8 cellular contexts compared by ENCODE assay signal in the genomic region with DNA sequence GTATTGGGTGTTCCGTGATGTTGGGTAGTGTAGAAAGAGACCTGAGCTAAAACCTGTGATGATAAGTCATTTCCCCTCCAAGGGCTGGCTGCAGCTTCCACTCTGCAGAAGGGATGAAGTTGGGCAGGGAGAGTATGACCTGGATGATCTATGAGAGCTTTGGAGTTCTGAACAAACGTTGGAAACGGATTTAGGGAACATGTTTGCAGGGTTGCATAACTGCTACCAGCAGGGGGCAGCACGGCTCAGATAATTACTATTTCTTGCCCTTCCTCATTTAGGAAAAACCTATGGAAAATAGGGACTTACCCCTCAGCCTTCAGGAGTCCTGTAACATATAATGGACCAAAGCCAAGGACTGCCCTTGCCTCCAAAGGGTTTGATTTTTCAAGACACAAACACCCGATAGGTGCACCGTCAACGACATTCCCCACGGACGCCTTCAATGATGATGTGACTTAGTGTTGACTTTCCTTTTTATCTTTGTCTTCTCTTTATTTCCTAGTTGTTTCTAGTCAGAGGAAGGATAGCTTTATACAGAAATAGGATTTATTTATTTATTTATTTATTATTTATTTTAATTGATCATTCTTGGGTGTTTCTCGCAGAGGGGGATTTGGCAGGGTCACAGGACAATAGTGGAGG.
DNase-seq lines count a peak whose midpoint lies in the region; ATAC-seq lines count a peak whose summit lies in the region.

No MANE protein-coding gene starts in this region.

- H3K4me1 Mint-ChIP-seq in activated CD4-positive, alpha-beta T cell treated with anti-CD3 and anti-CD28 coated beads for 36 hours = no peaks in the 10 kb centered on the region
- H3K4me1 Mint-ChIP-seq in activated T-cell treated with anti-CD3 and anti-CD28 coated beads, Interleukin-2, amount 50 U/mL, for 24 hours (ENCODE audit: low read depth) = no peaks in the 10 kb centered on the region

- POLR2A ChIA-PET in activated CD4-positive, alpha-beta T cell treated with anti-CD3 and anti-CD28 coated beads for 36 hours (lab: Charles Lee) = no interaction called here

- H3K9me3 Mint-ChIP-seq in activated CD4-positive, alpha-beta T cell treated with anti-CD3 and anti-CD28 coated beads for 36 hours (ENCODE audit: low read depth) = no peaks in the 10 kb centered on the region
- H3K9me3 Mint-ChIP-seq in activated T-cell treated with anti-CD3 and anti-CD28 coated beads, Interleukin-2, amount 50 U/mL, for 24 hours = no peaks in the 10 kb centered on the region

- H3K4me3 Mint-ChIP-seq in activated CD4-positive, alpha-beta T cell treated with anti-CD3 and anti-CD28 coated beads for 36 hours = no peak overlapping the region
- no peak overlapping the region for H3K4me3 Mint-ChIP-seq in activated T-cell treated with anti-CD3 and anti-CD28 coated beads, Interleukin-2, amount 50 U/mL, for 24 hours

- CTCF ChIA-PET in activated CD4-positive, alpha-beta T cell treated with anti-CD3 and anti-CD28 coated beads for 36 hours (lab: Charles Lee) = interaction anchor here (0.7 to 2.9 kb wide), 29 partner anchors 9 to 671 kb away, joined by 3 to 39 read pairs (median 4); no protein-coding TSS in a partner anchor

- no peaks in the 10 kb centered on the region for H3K36me3 Mint-ChIP-seq in activated CD4-positive, alpha-beta T cell treated with anti-CD3 and anti-CD28 coated beads for 36 hours (ENCODE audit: low read depth)
- no peaks in the 10 kb centered on the region for H3K36me3 Mint-ChIP-seq in activated T-cell treated with anti-CD3 and anti-CD28 coated beads, Interleukin-2, amount 50 U/mL, for 24 hours (ENCODE audit: low read depth)

- intact Hi-C loops in activated CD4-positive, alpha-beta T cell treated with anti-CD3 and anti-CD28 coated beads for 36 hours (cut with DNase I, micrococcal nuclease) = loop anchor here (1.0 kb wide), 2 partner anchors 74 to 287 kb away; no protein-coding TSS in a partner anchor

- no peak overlapping the region for H3K27ac Mint-ChIP-seq in activated CD4-positive, alpha-beta T cell treated with anti-CD3 and anti-CD28 coated beads for 36 hours
- H3K27ac Mint-ChIP-seq in activated T-cell treated with anti-CD3 and anti-CD28 coated beads, Interleukin-2, amount 50 U/mL, for 24 hours = no peak overlapping the region

- no peak for ATAC-seq in activated CD4-positive, alpha-beta T cell treated with anti-CD3 and anti-CD28 coated beads for 36 hours
- no peak for ATAC-seq in HG03439 (IDR thresholded peaks at IDR 0.05; ENCODE audit: unreplicated experiment)
- ATAC-seq in HG02678 (IDR thresholded peaks at IDR 0.05; ENCODE audit: unreplicated experiment) = no peak

- H3K27me3 Mint-ChIP-seq in activated CD4-positive, alpha-beta T cell treated with anti-CD3 and anti-CD28 coated beads for 36 hours = peaks cover 24% of the 10 kb centered on the region
- H3K27me3 Mint-ChIP-seq in activated T-cell treated with anti-CD3 and anti-CD28 coated beads, Interleukin-2, amount 50 U/mL, for 24 hours = peaks cover 44% of the 10 kb centered on the region

- DNase-seq in activated CD4-positive, alpha-beta T cell treated with anti-CD3 and anti-CD28 coated beads for 36 hours = peak; percentile 63
- no peak for DNase-seq in activated CD4-positive, alpha-beta T cell treated with anti-CD3 and anti-CD28 coated beads for 1 hour
- peak; percentile 12 for DNase-seq in NCI-H2171 (lab: John Stamatoyannopoulos, UW)
- DNase-seq in activated T-cell treated with anti-CD3 and anti-CD28 coated beads, Interleukin-2, amount 50 U/mL, for 24 hours = peak; percentile 47
- DNase-seq in glomerular visceral epithelial cell (ENCODE audit: extremely low spot score) = peak; percentile 71
- DNase-seq in pulmonary artery endothelial cell (ENCODE audit: low read depth, low spot score) = peak; percentile 15
